Comparison of ENCODE assay signal across 24 cellular contexts in genomic region chr1:216919033-216919970, GRCh38.
"Had no signal": no experiment of that assay in that cellular context is flagged by ENCODE, and none has a peak within 500 bp of the region (broad histone marks: within the 10 kb centered on the region; RNA-seq: fewer than 3 reads in every experiment).

No MANE protein-coding gene starts in this region.

- H3K27me3 ChIP-seq: ascending aorta, body of pancreas had no signal

- ATAC-seq: activated CD8-positive, alpha-beta memory T cell treated with anti-CD3 and anti-CD28 coated beads, Interleukin-2, amount 10 ng/mL, durations not matched to agents 7 days and 5 days; activated naive CD4-positive, alpha-beta T cell treated with anti-CD3 and anti-CD28 coated beads, Interleukin-2, amount 50 U/mL, for 72 hours; activated naive CD8-positive, alpha-beta T cell treated with anti-CD3 and anti-CD28 coated beads, Interleukin-2, amount 50 U/mL, for 24 hours; activated T-cell treated with anti-CD3 and anti-CD28 coated beads, Interleukin-2, amount 50 U/mL, for 4 hours; body of pancreas; HepG2; PC-3; T-helper 17 cell; WTC11 had no signal

- DNase-seq: activated CD4-positive, alpha-beta T cell treated with anti-CD3 and anti-CD28 coated beads for 48 hours; activated CD4-positive, alpha-beta T cell treated with anti-CD3 and anti-CD28 coated beads, Interleukin-2, amount 50 U/mL, for 48 hours; activated CD4-positive, CD25-positive, alpha-beta regulatory T cell treated with anti-CD3 and anti-CD28 coated beads, Interleukin-2, amount 50 U/mL, for 72 hours; activated CD8-positive, alpha-beta memory T cell treated with anti-CD3 and anti-CD28 coated beads, Interleukin-2, amount 10 ng/mL, durations not matched to agents 7 days and 5 days; activated effector memory CD4-positive, alpha-beta T cell treated with anti-CD3 and anti-CD28 coated beads, Interleukin-2, amount 50 U/mL, for 16 hours; activated naive CD4-positive, alpha-beta T cell treated with Interleukin-2 at 50 U/mL for 16 hours; activated naive CD8-positive, alpha-beta T cell treated with anti-CD3 and anti-CD28 coated beads, Interleukin-2, amount 50 U/mL, for 24 hours; activated T-cell treated with anti-CD3 and anti-CD28 coated beads, Interleukin-2, amount 50 U/mL, for 4 hours; amniotic stem cell; body of pancreas; central memory CD4-positive, alpha-beta T cell; MM.1S; NCI-H146; NCI-H1930; NCI-H510A treated with DMSO at 0.1 percent for 48 hours; NCI-H774; PC-3; SHP77 treated with DMSO at 0.1 percent for 48 hours; T-helper 17 cell; T-helper 9 cell had no signal

- H3K9me3 ChIP-seq: ascending aorta, body of pancreas had no signal

- H3K4me1 ChIP-seq: ascending aorta, body of pancreas had no signal

- H3K27ac ChIP-seq: ascending aorta, body of pancreas had no signal

- H3K4me3 ChIP-seq: ascending aorta, body of pancreas had no signal

- H3K36me3 ChIP-seq: ascending aorta had no signal
